In the genomic region with DNA sequence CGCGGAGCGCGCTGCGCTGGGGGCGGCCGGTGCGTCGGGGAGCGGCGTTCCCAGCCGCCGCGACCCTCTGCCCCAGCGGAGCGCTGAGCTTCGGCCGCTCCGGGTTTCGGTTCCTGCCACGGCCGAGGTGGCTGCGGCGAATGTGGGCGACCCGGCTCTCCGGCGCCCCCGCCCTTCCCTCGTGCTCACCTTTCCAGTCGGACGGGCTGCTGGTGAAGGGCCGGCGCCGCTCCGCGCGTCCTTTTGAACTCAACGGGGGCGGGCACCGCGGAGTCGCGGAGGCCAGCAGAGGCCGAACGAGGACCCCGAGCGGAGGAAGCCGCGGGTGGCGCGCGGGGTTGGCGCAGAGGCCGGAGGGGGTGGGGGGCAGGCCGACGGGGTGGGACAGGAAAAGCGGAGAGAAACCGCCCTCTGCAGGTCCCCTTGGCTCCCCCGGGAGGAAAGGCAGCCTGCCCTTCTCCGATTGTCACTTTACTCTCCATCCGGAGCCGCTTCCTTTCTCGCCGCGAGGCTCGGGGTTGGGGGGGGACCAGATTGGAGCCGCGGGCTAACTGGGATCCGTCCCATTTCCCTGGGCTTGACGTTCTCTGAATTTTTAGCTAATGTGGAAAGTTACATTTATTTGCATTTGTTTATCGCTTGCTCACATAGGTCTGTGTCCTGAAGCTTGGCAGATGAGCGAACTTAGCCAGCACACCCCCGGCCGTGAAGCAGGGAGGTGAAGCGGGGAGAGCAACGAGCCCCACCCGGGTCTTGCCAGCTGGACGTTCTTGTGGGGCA, we compare ENCODE assay signal across 8 cellular contexts. TPM values are rescaled to one million over a fixed set of nuclear protein-coding genes. Genes with fewer than 3 reads are reported as not detected.
DNase-seq lines count a peak whose midpoint lies in the region; ATAC-seq and TF ChIP-seq lines count a peak whose summit lies in the region.

A gene with protein sequence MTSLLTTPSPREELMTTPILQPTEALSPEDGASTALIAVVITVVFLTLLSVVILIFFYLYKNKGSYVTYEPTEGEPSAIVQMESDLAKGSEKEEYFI (minus strand): TSS at position 349 of the 780 bp plus-strand sequence. CDS start 1,137 bp downstream, outside the sequence.

- peak within 1 kb of the TSS; percentile 95 for H2BK120ac ChIP-seq in mesenchymal stem cell (ENCODE audit: low read depth, low read length)

- H2BK15ac ChIP-seq in mesenchymal stem cell (ENCODE audit: low read depth, poor library complexity, severe bottlenecking), result peak within 1 kb of the TSS; percentile 89

- H3K27ac ChIP-seq in effector memory CD4-positive, alpha-beta T cell (ENCODE audit: insufficient read depth, low read length, poor library complexity, severe bottlenecking), result no peak within 1 kb of the TSS
- H3K27ac ChIP-seq in mesenchymal stem cell (ENCODE audit: low read length, poor library complexity, severe bottlenecking), result peak within 1 kb of the TSS; percentile 32

- peak within 1 kb of the TSS in 1 of 2 experiments; percentile 38 for H3K14ac ChIP-seq in mesenchymal stem cell (ENCODE audit: low read length in 2 of 2)

- H2AK5ac ChIP-seq in mesenchymal stem cell (ENCODE audit: low read length, severe bottlenecking), result no peak within 1 kb of the TSS

- peak within 1 kb of the TSS; percentile 96 for H3K4me2 ChIP-seq in mesenchymal stem cell (ENCODE audit: low read length, poor library complexity, severe bottlenecking)

- H3K79me1 ChIP-seq in mesenchymal stem cell (replicated peaks; ENCODE audit: low read length, poor library complexity, severe bottlenecking), result peaks cover 4% of the 10 kb centered on the region

- peaks cover 9% of the 10 kb centered on the region for H3K4me1 ChIP-seq in effector memory CD4-positive, alpha-beta T cell (ENCODE audit: control insufficient read depth, insufficient read depth, low read length, poor library complexity, severe bottlenecking)
- peaks cover 3% of the 10 kb centered on the region for H3K4me1 ChIP-seq in mesenchymal stem cell (ENCODE audit: control insufficient read depth, insufficient read depth, low read depth, low read length)

- DNase-seq in HEK293T (ENCODE audit: extremely low spot score), result peak; percentile 56
- peak; percentile 69 for DNase-seq in NCI-H146 (lab: John Stamatoyannopoulos, UW)
- DNase-seq in activated CD4-positive, alpha-beta T cell treated with anti-CD3 and anti-CD28 coated beads, Interleukin-2, amount 50 U/mL, for 1 hour, result peak; percentile 30
- DNase-seq in effector memory CD4-positive, alpha-beta T cell, result peak; percentile 23 to 34 (median 29)
- peak; percentile 53 for DNase-seq in mesenchymal stem cell
- no peak for DNase-seq in NCI-H1694 treated with DMSO at 0.1 percent for 48 hours (lab: John Stamatoyannopoulos, UW)

- peak within 1 kb of the TSS in 1 of 2 experiments; percentile 57 for H3K4ac ChIP-seq in mesenchymal stem cell (ENCODE audit: low read depth in 1 of 2, low read length in 2 of 2)

- H2AFZ ChIP-seq in mesenchymal stem cell (ENCODE audit: low read depth, low read length), result peak within 1 kb of the TSS; percentile 83

- peak within 1 kb of the TSS; percentile 79 for H3K27ac Mint-ChIP-seq in stimulated activated memory B cell treated with anti-CD40 and anti-IgM and Interleukin-4, amounts not matched to agents 10 μg/mL and 1 μg/mL and 100 μg/mL, for 72 hours

- 0 out of 2 replicates have a peak, but pooled peaks have one; percentile 1 for TF ChIP-seq CTCF in GM12875 (IDR thresholded peaks at IDR 0.05; ENCODE audit: borderline replicate concordance, insufficient read depth, low read depth, low read length)

- H2BK5ac ChIP-seq in mesenchymal stem cell (ENCODE audit: low read depth, low read length, poor library complexity, severe bottlenecking), result no peak within 1 kb of the TSS

- H3K9ac ChIP-seq in mesenchymal stem cell (ENCODE audit: low read length), result peak within 1 kb of the TSS; percentile 91

- peak within 1 kb of the TSS in 1 of 2 experiments; percentile 64 for H2BK12ac ChIP-seq in mesenchymal stem cell (ENCODE audit: low read length in 2 of 2)

- H3K23ac ChIP-seq in mesenchymal stem cell (ENCODE audit: low read length in 2 of 2), result peak within 1 kb of the TSS in 1 of 2 experiments; percentile 60

- H3K4me3 ChIP-seq in GM12875 (ENCODE audit: low read depth, low read length) (peak within 1 kb of the TSS; percentile 66), mesenchymal stem cell (ENCODE audit: insufficient read depth in 1 of 2, low read depth in 1 of 2, low read length in 2 of 2) (peak within 1 kb of the TSS; percentile 89 to 91)
- peak within 1 kb of the TSS; percentile 91 for H3K4me3 ChIP-seq in effector memory CD4-positive, alpha-beta T cell (ENCODE audit: insufficient read depth, low read depth, low read length, poor library complexity, severe bottlenecking)

- no peaks in the 10 kb centered on the region for H3K27me3 Mint-ChIP-seq in stimulated activated memory B cell treated with anti-CD40 and anti-IgM and Interleukin-4, amounts not matched to agents 10 μg/mL and 1 μg/mL and 100 μg/mL, for 72 hours

- H4K8ac ChIP-seq in mesenchymal stem cell (ENCODE audit: low read length), result peak within 1 kb of the TSS; percentile 57

- POLR2A ChIA-PET in HEK293T (lab: Yijun Ruan, JAX), result interaction anchor here (1.2 to 1.5 kb wide), 2 partner anchors 31 to 71 kb away, joined by 3 read pairs; partner anchors contain the start of gene DAZAP2

- WGBS in mesenchymal stem cell, result under 1% methylated on average over 35 of the region's 79 CpGs

- H3K36me3 ChIP-seq in effector memory CD4-positive, alpha-beta T cell (ENCODE audit: control insufficient read depth, insufficient read depth, low read length), result no peaks in the 10 kb centered on the region
- H3K36me3 ChIP-seq in mesenchymal stem cell (ENCODE audit: control insufficient read depth in 1 of 2, insufficient read depth in 2 of 2, low read depth in 1 of 2, low read length in 2 of 2), result peaks cover 0 to 2% of the 10 kb centered on the region in 2 experiments

- peaks cover 3% of the 10 kb centered on the region for H3K9me3 Mint-ChIP-seq in stimulated activated memory B cell treated with anti-CD40 and anti-IgM and Interleukin-4, amounts not matched to agents 10 μg/mL and 1 μg/mL and 100 μg/mL, for 72 hours

- peak within 1 kb of the TSS; percentile 94 to 96 for H3K18ac ChIP-seq in mesenchymal stem cell (ENCODE audit: low read depth in 1 of 2, low read length in 2 of 2)

- H3K36me3 Mint-ChIP-seq in stimulated activated memory B cell treated with anti-CD40 and anti-IgM and Interleukin-4, amounts not matched to agents 10 μg/mL and 1 μg/mL and 100 μg/mL, for 72 hours, result peaks cover 6% of the 10 kb centered on the region

- peaks cover 30% of the 10 kb centered on the region for H3K4me1 Mint-ChIP-seq in stimulated activated memory B cell treated with anti-CD40 and anti-IgM and Interleukin-4, amounts not matched to agents 10 μg/mL and 1 μg/mL and 100 μg/mL, for 72 hours

- peak; percentile 89 for ATAC-seq in stimulated activated memory B cell treated with anti-CD40 and anti-IgM and Interleukin-4, amounts not matched to agents 10 μg/mL and 1 μg/mL and 100 μg/mL, for 72 hours

- CTCF ChIA-PET in HEK293T (lab: Yijun Ruan, JAX), result interaction anchor here (1.1 kb wide), 1 partner anchor 71 kb away, joined by 11 read pairs; no protein-coding TSS in a partner anchor

- H4K91ac ChIP-seq in mesenchymal stem cell (ENCODE audit: low read length), result peak within 1 kb of the TSS; percentile 44

- no peaks in the 10 kb centered on the region for H3K9me3 ChIP-seq in effector memory CD4-positive, alpha-beta T cell (ENCODE audit: control insufficient read depth, low read length)
- H3K9me3 ChIP-seq in mesenchymal stem cell (ENCODE audit: control insufficient read depth, low read length), result no peaks in the 10 kb centered on the region

- no peaks in the 10 kb centered on the region for H3K27me3 ChIP-seq in effector memory CD4-positive, alpha-beta T cell (replicated peaks; ENCODE audit: control insufficient read depth, insufficient read depth, low read length, poor library complexity, severe bottlenecking)
- H3K27me3 ChIP-seq in mesenchymal stem cell (ENCODE audit: control insufficient read depth in 1 of 2, insufficient read depth in 1 of 2, low read length in 2 of 2), result no peaks in the 10 kb centered on the region

- H3K4me3 Mint-ChIP-seq in stimulated activated memory B cell treated with anti-CD40 and anti-IgM and Interleukin-4, amounts not matched to agents 10 μg/mL and 1 μg/mL and 100 μg/mL, for 72 hours, result peak within 1 kb of the TSS; percentile 90

TF ChIP-seq in HEK293T, 16 proteins besides CTCF, POLR2A, EP300 and RAD21:
- no peak for TF ChIP-seq FOXM1 (IDR thresholded peaks at IDR 0.05; ENCODE audit: borderline replicate concordance)
- no peak for TF ChIP-seq NFRKB (IDR thresholded peaks at IDR 0.05)
- TF ChIP-seq FOXA1 (IDR thresholded peaks at IDR 0.05), result no peak
- TF ChIP-seq LEF1 (IDR thresholded peaks at IDR 0.05; ENCODE audit: borderline replicate concordance), result no peak
- TF ChIP-seq L3MBTL2 (conservative IDR thresholded peaks at IDR 0.05), result peak; percentile 40; the same call in 1 of the 2 replicates
TF ChIP-seq in HEK293T: peak in this region for 1.

RNA-seq across cellular contexts. Expression of the gene that starts here (rescaled TPM):
- polyA plus RNA-seq in mesenchymal stem cell (2013, experiment 1 of 2), result 20.2 TPM
- 20.5 TPM for polyA plus RNA-seq in mesenchymal stem cell (2013, experiment 2 of 2)
